Comparison of ENCODE assay signal across 19 cellular contexts in genomic region chr19:10473192-10473591, GRCh38. TPM values are rescaled to one million over a fixed set of nuclear protein-coding genes. Genes with fewer than 3 reads are reported as not detected.
"Had no signal": no experiment of that assay in that cellular context is flagged by ENCODE, and none has a peak within 500 bp of the region (broad histone marks: within the 10 kb centered on the region; RNA-seq: fewer than 3 reads in every experiment).

No MANE protein-coding gene starts in this region.

- H3K36me3 Mint-ChIP-seq: naive thymus-derived CD8-positive, alpha-beta T cell had no signal

- H3K4me3 Mint-ChIP-seq: naive thymus-derived CD8-positive, alpha-beta T cell; nephron progenitor cell; stimulated activated naive B cell treated with anti-CD40 and anti-IgM and Interleukin-4, amounts not matched to agents 10 μg/mL and 1 μg/mL and 100 μg/mL, for 72 hours; stimulated activated naive CD8-positive, alpha-beta T cell treated with anti-CD3 and anti-CD28 coated beads, Interleukin-15, Interleukin-2, amounts not matched to agents 100 ng/mL and 50 ng/mL, for 24 hours had no signal

- H3K9me3 Mint-ChIP-seq: naive thymus-derived CD8-positive, alpha-beta T cell; nephron progenitor cell; stimulated activated naive B cell treated with anti-CD40 and anti-IgM and Interleukin-4, amounts not matched to agents 10 μg/mL and 1 μg/mL and 100 μg/mL, for 72 hours; stimulated activated naive CD8-positive, alpha-beta T cell treated with anti-CD3 and anti-CD28 coated beads, Interleukin-15, Interleukin-2, amounts not matched to agents 100 ng/mL and 50 ng/mL, for 24 hours had no signal

- H3K27ac Mint-ChIP-seq: naive thymus-derived CD8-positive, alpha-beta T cell; nephron progenitor cell; stimulated activated naive B cell treated with anti-CD40 and anti-IgM and Interleukin-4, amounts not matched to agents 10 μg/mL and 1 μg/mL and 100 μg/mL, for 72 hours; stimulated activated naive CD8-positive, alpha-beta T cell treated with anti-CD3 and anti-CD28 coated beads, Interleukin-15, Interleukin-2, amounts not matched to agents 100 ng/mL and 50 ng/mL, for 24 hours had no signal

- ATAC-seq: left lobe of liver; naive thymus-derived CD8-positive, alpha-beta T cell; psoas muscle; right cardiac atrium; stimulated activated naive B cell treated with anti-CD40 and anti-IgM and Interleukin-4, amounts not matched to agents 10 μg/mL and 1 μg/mL and 100 μg/mL, for 72 hours had no signal

- DNase-seq: dorsolateral prefrontal cortex; effector CD4-positive, alpha-beta T cell; foreskin melanocyte; mesendoderm; midbrain; naive thymus-derived CD8-positive, alpha-beta T cell; nephron progenitor cell; nucleus accumbens; posterior cingulate gyrus; psoas muscle; right cardiac atrium; spleen; stimulated activated CD4-positive, alpha-beta T cell treated with anti-CD3 and anti-CD28 coated beads, Interleukin-4, amount 100 ng/mL, for 4 hours; stimulated activated naive B cell treated with anti-CD40 and anti-IgM and Interleukin-4, amounts not matched to agents 10 μg/mL and 1 μg/mL and 100 μg/mL, for 72 hours; upper lobe of left lung had no signal

RNA-seq across cellular contexts. Expression of gene S1PR5, which starts 44.1 kb away (rescaled TPM):
- total RNA-seq: fibroblast of lung, renal cortical epithelial cell had no signal
